ENCODE assay signal across 26 cellular contexts in genomic region chr3:110261141-110261540, GRCh38.
DNase-seq lines count a peak whose midpoint lies in the region; ATAC-seq and TF ChIP-seq lines count a peak whose summit lies in the region.
"Had no signal": no experiment of that assay in that cellular context is flagged by ENCODE, and none has a peak within 500 bp of the region (broad histone marks: within the 10 kb centered on the region; RNA-seq: fewer than 3 reads in every experiment).

No MANE protein-coding gene starts in this region.

- H3K36me3 ChIP-seq in mucosa of descending colon (ENCODE audit: low read depth): no peaks in the 10 kb centered on the region
- H3K36me3 ChIP-seq: BLaER1 treated with 17β-estradiol and CSF1 and Interleukin-3, amounts not matched to agents 10 nM and 100 nM; SJSA1 had no signal

- H3K4me1 ChIP-seq in mucosa of descending colon (ENCODE audit: low read depth): no peaks in the 10 kb centered on the region
- H3K4me1 ChIP-seq: A549; BLaER1 treated with 17β-estradiol and CSF1 and Interleukin-3, amounts not matched to agents 10 nM and 100 nM; SJSA1 had no signal

- ATAC-seq in mucosa of descending colon: no peak
- ATAC-seq: A549, PC-3, Right ventricle myocardium inferior, T-cell had no signal

- H3K36me3 Mint-ChIP-seq in progenitor cell of endocrine pancreas (ENCODE audit: insufficient read depth): no peaks in the 10 kb centered on the region
- H3K36me3 Mint-ChIP-seq: T-cell had no signal

- no peak overlapping the region for H3K4me3 ChIP-seq in mucosa of descending colon
- H3K4me3 ChIP-seq: A549; BLaER1 treated with 17β-estradiol and CSF1 and Interleukin-3, amounts not matched to agents 10 nM and 100 nM; SJSA1 had no signal

- DNase-seq in COLO829 (ENCODE audit: low spot score) (peak; percentile 42), EL (peak; percentile 2), NCI-H69 (lab: John Stamatoyannopoulos, UW) (peak; percentile 0), foreskin melanocyte (peak; percentile 83), mucosa of descending colon (no peak), progenitor cell of endocrine pancreas (ENCODE audit: low spot score, unreplicated experiment) (no peak)
- no peak for DNase-seq in activated CD8-positive, alpha-beta memory T cell treated with anti-CD3 and anti-CD28 coated beads, Interleukin-2, amount 50 U/mL, for 4 hours
- DNase-seq: AML-193; Caco-2; CD4-positive, alpha-beta T cell; DMS79 treated with DMSO at 0.1 percent for 48 hours; H9; NCI-H1048; NCI-H146; NCI-H2029; NCI-H2171; NCI-H226; NCI-H510A treated with DMSO at 0.1 percent for 48 hours; NCI-H748 treated with DMSO at 0.1 percent for 48 hours; NK-92 treated with Interleukin-12 subunit alpha and Interleukin-12 subunit beta, amount 100 ng/mL, for 24 hours; PC-3; T-cell had no signal

- H3K9me3 Mint-ChIP-seq in progenitor cell of endocrine pancreas (ENCODE audit: low read depth): peaks cover 8% of the 10 kb centered on the region
- H3K9me3 Mint-ChIP-seq: CD4-positive, alpha-beta T cell; H9 had no signal

- H3K27me3 Mint-ChIP-seq in progenitor cell of endocrine pancreas: no peaks in the 10 kb centered on the region

- no peaks in the 10 kb centered on the region for H3K9me3 ChIP-seq in mucosa of descending colon
- H3K9me3 ChIP-seq: A549; BLaER1 treated with 17β-estradiol and CSF1 and Interleukin-3, amounts not matched to agents 10 nM and 100 nM; Caco-2; SJSA1 had no signal

- H3K4me3 Mint-ChIP-seq in progenitor cell of endocrine pancreas (ENCODE audit: low read depth): no peak overlapping the region
- H3K4me3 Mint-ChIP-seq: CD4-positive, alpha-beta T cell; H9; T-cell had no signal

- peaks cover 10% of the 10 kb centered on the region for H3K4me1 Mint-ChIP-seq in progenitor cell of endocrine pancreas (ENCODE audit: low read depth)
- H3K4me1 Mint-ChIP-seq: T-cell had no signal

- TF ChIP-seq CTCF in mucosa of descending colon (IDR thresholded peaks at IDR 0.05) (no peak), progenitor cell of endocrine pancreas (IDR thresholded peaks at IDR 0.05; ENCODE audit: unreplicated experiment) (no peak)

- intact Hi-C loops in mucosa of descending colon (cut with DNase I, micrococcal nuclease): no loop called here

- no peak overlapping the region for H3K27ac Mint-ChIP-seq in progenitor cell of endocrine pancreas
- H3K27ac Mint-ChIP-seq: CD4-positive, alpha-beta T cell; H9; T-cell had no signal

Comparison
In these comparisons a context has a peak if more than half of its experiments do, and no peak if none do; other contexts are left out.
1. DNase-seq: peak in COLO829 (single experiment), EL (single experiment), NCI-H69 (single experiment) and foreskin melanocyte (single experiment); none in mucosa of descending colon (0 of 3), activated CD8-positive, alpha-beta memory T cell treated with anti-CD3 and anti-CD28 coated beads, Interleukin-2, amount 50 U/mL, for 4 hours (single experiment) and progenitor cell of endocrine pancreas (single experiment).